8 cellular contexts compared by ENCODE assay signal in the genomic region with DNA sequence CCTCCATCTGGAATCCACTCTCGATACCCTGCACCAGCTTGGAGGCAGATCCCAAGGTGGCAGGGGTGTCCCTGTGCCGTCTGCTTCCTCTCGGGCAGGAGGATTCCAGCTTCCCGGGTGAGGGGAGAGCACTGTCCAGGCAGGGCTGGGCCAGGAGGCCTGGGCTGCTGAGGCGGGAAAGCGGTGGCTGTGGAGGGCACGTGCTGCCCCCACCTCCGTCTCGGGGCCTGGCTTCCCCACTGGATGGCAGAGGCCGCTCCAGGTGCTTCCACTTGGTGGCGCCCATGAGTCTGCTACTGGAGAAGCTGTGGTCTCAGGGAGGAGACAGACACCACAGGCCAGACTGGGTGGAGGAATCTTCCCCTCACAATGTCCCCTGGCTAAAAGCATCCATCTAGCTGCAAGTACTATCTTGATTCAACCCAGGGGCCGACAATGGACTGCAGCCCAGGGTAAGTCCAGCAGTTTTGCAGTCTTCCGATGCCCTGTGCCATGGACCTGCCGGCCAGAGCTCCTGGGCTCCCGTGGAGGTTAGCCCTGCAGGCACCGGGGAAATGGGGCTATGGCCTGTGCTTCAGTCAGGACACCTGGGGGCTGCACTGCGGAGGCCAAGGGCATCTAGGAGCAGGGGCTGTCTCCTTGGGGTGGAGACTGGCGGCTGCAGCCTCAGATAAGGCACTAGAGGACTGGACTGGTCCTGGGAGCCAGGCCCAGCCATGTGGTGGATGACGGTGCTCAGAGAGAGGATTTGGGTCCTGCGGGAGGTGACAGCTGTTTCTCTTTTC. TPM values are rescaled to one million over a fixed set of nuclear protein-coding genes. Genes with fewer than 3 reads are reported as not detected.
DNase-seq lines count a peak whose midpoint lies in the region; ATAC-seq, FAIRE-seq and TF ChIP-seq lines count a peak whose summit lies in the region.

No MANE protein-coding gene starts in this region.

- ATAC-seq in left lung (peak; percentile 32), upper lobe of left lung (ENCODE audit: low FRiP score in 2 of 2) (peak; percentile 13 to 33), HG03097 (IDR thresholded peaks at IDR 0.05; ENCODE audit: low FRiP score, unreplicated experiment) (no peak), HG03457 (IDR thresholded peaks at IDR 0.05; ENCODE audit: unreplicated experiment) (no peak)

- H3K4me1 ChIP-seq in left lung: no peaks in the 10 kb centered on the region
- H3K4me1 ChIP-seq in upper lobe of left lung: no peaks in the 10 kb centered on the region

- no peak for FAIRE-seq in RCC 7860 (lab: Jason Lieb, UNC)

- H3K4me3 ChIP-seq in astrocyte of the cerebellum (ENCODE audit: low read depth, low read length) (no peak overlapping the region), left lung (no peak overlapping the region), upper lobe of left lung (no peak overlapping the region)

- intact Hi-C loops in left lung (cut with DNase I): no loop called here

- no peaks in the 10 kb centered on the region for H3K27me3 ChIP-seq in left lung
- H3K27me3 ChIP-seq in upper lobe of left lung: no peaks in the 10 kb centered on the region

- TF ChIP-seq CTCF in astrocyte of the cerebellum (IDR thresholded peaks at IDR 0.05; ENCODE audit: low read depth, low read length, missing control alignments) (peak; percentile 58), left lung (IDR thresholded peaks at IDR 0.05) (no peak), upper lobe of left lung (IDR thresholded peaks at IDR 0.05) (peak in 1 of 6 experiments; percentile 20)

- DNase-seq in NCI-H82 (lab: John Stamatoyannopoulos, UW) (peak; percentile 64), NCI-H82 treated with DMSO at 0.1 percent for 48 hours (lab: John Stamatoyannopoulos, UW; ENCODE audit: unreplicated experiment) (no peak), RCC 7860 (ENCODE audit: low spot score) (peak; percentile 11), astrocyte of the cerebellum (ENCODE audit: low read depth) (no peak), left lung (peak in 1 of 2 donors; percentile 73), upper lobe of left lung (peak in 1 of 2 donors; percentile 71)

- no peak for TF ChIP-seq EP300 in upper lobe of left lung (IDR thresholded peaks at IDR 0.05)

- H3K36me3 ChIP-seq in left lung (peaks cover 0 to 57% of the 10 kb centered on the region in 2 donors), upper lobe of left lung (peaks cover 8 to 59% (median 38%) of the 10 kb centered on the region in 4 donors)

- no peaks in the 10 kb centered on the region for H3K9me3 ChIP-seq in left lung
- H3K9me3 ChIP-seq in upper lobe of left lung: no peaks in the 10 kb centered on the region

- no peak for TF ChIP-seq POLR2A in upper lobe of left lung (IDR thresholded peaks at IDR 0.05)

- H3K27ac ChIP-seq in left lung: no peak overlapping the region
- H3K27ac ChIP-seq in upper lobe of left lung: no peak overlapping the region

- in situ Hi-C loops in astrocyte of the cerebellum (cut with HindIII; ENCODE audit: low sequenced_read_pairs): no loop called here

- WGBS in upper lobe of left lung, 2 donors: 91 to 92% methylated on average over 2 to 12 of the region's 20 CpGs

RNA-seq across cellular contexts. Expression of gene EIF4G3, which starts 41.3 kb away (rescaled TPM):
- total RNA-seq in left lung (10 to 100 TPM; 54.6 to 56.8 TPM), upper lobe of left lung (10 to 100 TPM; 23.7 to 75.4 (median 38.3) TPM)

Comparison
In these comparisons a context has a peak if more than half of its experiments do, and no peak if none do; other contexts are left out.
1. DNase-seq: peak in NCI-H82 (single experiment) and RCC 7860 (single experiment); none in NCI-H82 treated with DMSO at 0.1 percent for 48 hours (single experiment) and astrocyte of the cerebellum (single experiment).
2. ATAC-seq: peak in left lung (single experiment) and upper lobe of left lung (2 of 2); none in HG03097 (single experiment) and HG03457 (single experiment).